ENCODE assay signal across 21 cellular contexts in genomic region chr19:35033067-35034004, GRCh38. TPM values are rescaled to one million over a fixed set of nuclear protein-coding genes. Genes with fewer than 3 reads are reported as not detected.
DNase-seq lines count a peak whose midpoint lies in the region; ATAC-seq and TF ChIP-seq lines count a peak whose summit lies in the region.
"Had no signal": no experiment of that assay in that cellular context is flagged by ENCODE, and none has a peak within 500 bp of the region (broad histone marks: within the 10 kb centered on the region; RNA-seq: fewer than 3 reads in every experiment).

No MANE protein-coding gene starts in this region.

- H3K36me3 Mint-ChIP-seq in CD4-positive, alpha-beta memory T cell: no peaks in the 10 kb centered on the region
- H3K36me3 Mint-ChIP-seq: CD8-positive, alpha-beta T cell had no signal

- intact Hi-C loops in dorsolateral prefrontal cortex (cut with DNase I): no loop called here
- intact Hi-C loops in psoas muscle (cut with DNase I): no loop called here
- intact Hi-C loops in CD4-positive, alpha-beta memory T cell (cut with micrococcal nuclease): no loop called here

- peaks cover 7% of the 10 kb centered on the region in 2 donors for H3K27me3 Mint-ChIP-seq in CD4-positive, alpha-beta memory T cell

- CTCF ChIA-PET in CD4-positive, alpha-beta memory T cell (lab: Charles Lee; ENCODE audit: partially characterized antibody): interaction anchor here (1.5 kb wide), 1 partner anchor 11 kb away, joined by 3 read pairs; no protein-coding TSS in a partner anchor

- peaks cover 67% of the 10 kb centered on the region for H3K4me1 ChIP-seq in psoas muscle
- peaks cover 13% of the 10 kb centered on the region for H3K4me1 ChIP-seq in CD4-positive, alpha-beta memory T cell (ENCODE audit: insufficient read depth, low read length)
- H3K4me1 ChIP-seq: BE2C had no signal

- H3K4me1 Mint-ChIP-seq in CD4-positive, alpha-beta memory T cell: peaks cover 7 to 10% (median 8%) of the 10 kb centered on the region in 4 donors

- WGBS in psoas muscle, 3 donors: 49 to 67% (median 54%) methylated on average over 28 to 30 of the region's 30 CpGs

- H3K9me3 ChIP-seq in psoas muscle: no peaks in the 10 kb centered on the region
- no peaks in the 10 kb centered on the region for H3K9me3 ChIP-seq in CD4-positive, alpha-beta memory T cell (ENCODE audit: control insufficient read depth in 1 of 2, low read length in 2 of 2)
- H3K9me3 ChIP-seq: BE2C had no signal

- ATAC-seq in psoas muscle: no peak
- ATAC-seq in activated CD4-positive, CD25-positive, alpha-beta regulatory T cell treated with anti-CD3 and anti-CD28 coated beads, Interleukin-2, amount 50 U/mL, for 24 hours: no peak
- ATAC-seq: CD8-positive, alpha-beta T cell had no signal

- H3K27ac ChIP-seq in dorsolateral prefrontal cortex (peak overlapping the region in 17 of 59 donors; percentile 3 to 94 (median 30)), psoas muscle (peak overlapping the region; percentile 81)
- no peak overlapping the region for H3K27ac ChIP-seq in CD4-positive, alpha-beta memory T cell (ENCODE audit: low read depth, low read length)
- H3K27ac ChIP-seq: KMS-11, SK-N-MC had no signal

- peaks cover 0 to 44% of the 10 kb centered on the region in 2 donors for H3K36me3 ChIP-seq in psoas muscle (ENCODE audit: insufficient read depth in 1 of 2, low read depth in 1 of 2)
- no peaks in the 10 kb centered on the region for H3K36me3 ChIP-seq in CD4-positive, alpha-beta memory T cell (ENCODE audit: insufficient read depth, low read length)
- H3K36me3 ChIP-seq: BE2C had no signal

- H3K4me3 ChIP-seq in dorsolateral prefrontal cortex (peak overlapping the region in 35 of 59 donors; percentile 6 to 78 (median 68)), psoas muscle (peak overlapping the region; percentile 73)
- H3K4me3 ChIP-seq in CD4-positive, alpha-beta memory T cell (ENCODE audit: low read length in 2 of 2): no peak overlapping the region
- H3K4me3 ChIP-seq: SK-N-MC had no signal

- POLR2A ChIA-PET in CD4-positive, alpha-beta memory T cell (lab: Charles Lee; ENCODE audit: partially characterized antibody): no interaction called here

- H3K4me3 Mint-ChIP-seq in CD4-positive, alpha-beta memory T cell: peak overlapping the region in 1 of 8 donors; percentile 46
- H3K4me3 Mint-ChIP-seq: CD8-positive, alpha-beta T cell had no signal

- peak overlapping the region in 3 of 7 donors; percentile 25 to 46 (median 34) for H3K27ac Mint-ChIP-seq in CD4-positive, alpha-beta memory T cell
- H3K27ac Mint-ChIP-seq: CD8-positive, alpha-beta T cell had no signal

- no peaks in the 10 kb centered on the region for H3K27me3 ChIP-seq in dorsolateral prefrontal cortex
- no peaks in the 10 kb centered on the region for H3K27me3 ChIP-seq in psoas muscle (ENCODE audit: insufficient read depth in 3 of 3, low read length in 2 of 3)
- no peaks in the 10 kb centered on the region for H3K27me3 ChIP-seq in CD4-positive, alpha-beta memory T cell (ENCODE audit: insufficient read depth, low read length)

- no peaks in the 10 kb centered on the region for H3K9me3 Mint-ChIP-seq in CD4-positive, alpha-beta memory T cell
- H3K9me3 Mint-ChIP-seq: CD8-positive, alpha-beta T cell had no signal

- no peak for TF ChIP-seq CTCF in dorsolateral prefrontal cortex (IDR thresholded peaks at IDR 0.05 in 54 of 56, conservative IDR thresholded peaks at IDR 0.05 in 2 of 56; ENCODE audit: low read depth in 1 of 56, partially characterized antibody in 56 of 56)
- no peak for TF ChIP-seq CTCF in psoas muscle (IDR thresholded peaks at IDR 0.05)

- DNase-seq in NCI-H2171 treated with DMSO at 0.1 percent for 48 hours (lab: John Stamatoyannopoulos, UW) (peak; percentile 23), NCI-H2171 (lab: John Stamatoyannopoulos, UW) (no peak), NCI-H524 treated with DMSO at 0.1 percent for 48 hours (lab: John Stamatoyannopoulos, UW) (peak; percentile 33), dorsolateral prefrontal cortex (peak in 1 of 10 donors; percentile 71), psoas muscle (no peak), NCI-H226 (no peak)
- no peak for DNase-seq in CD4-positive, alpha-beta memory T cell
- DNase-seq: BE2C; CD8-positive, alpha-beta T cell; DMS79 treated with DMSO at 0.1 percent for 48 hours; MV-4-11; NCI-H1930; NCI-H446 treated with DMSO at 0.1 percent for 48 hours; NCI-H748 treated with DMSO at 0.1 percent for 48 hours; SHP77 had no signal

RNA-seq across cellular contexts. Expression of gene SCN1B, which starts 3.1 kb away (rescaled TPM):
- total RNA-seq in dorsolateral prefrontal cortex (100 to 1,000 TPM in 117 of 120 experiments, 10 to 100 TPM in 3; 65.9 to 457 (median 199) TPM), psoas muscle (100 to 1,000 TPM in 3 of 4 donors, 10 to 100 TPM in 1; 95.9 to 345 (median 218) TPM)
- polyA plus RNA-seq in psoas muscle: 100 to 1,000 TPM in 2 of 3 donors, 10 to 100 TPM in 1; 55.6 to 282 (median 248) TPM
- 1 to 10 TPM; 1.4 to 1.5 TPM for total RNA-seq in CD4-positive, alpha-beta memory T cell
- polyA plus RNA-seq in CD4-positive, alpha-beta memory T cell: under 1 TPM in 1 of 2 donors, not detected in 1; 0.64 TPM

RNA-seq across cellular contexts. Expression of gene HPN, which starts 8.2 kb away (rescaled TPM):
- 10 to 100 TPM in 11 of 120 experiments, 1 to 10 TPM in 109; 1.0 to 16.3 (median 6.0) TPM for total RNA-seq in dorsolateral prefrontal cortex
- 10 to 100 TPM in 2 of 4 donors, 1 to 10 TPM in 2; 2.5 to 17.7 (median 8.1) TPM for total RNA-seq in psoas muscle
- 10 to 100 TPM in 1 of 3 donors, 1 to 10 TPM in 2; 1.6 to 12.6 (median 5.2) TPM for polyA plus RNA-seq in psoas muscle
- total RNA-seq in CD4-positive, alpha-beta memory T cell: under 1 TPM in 1 of 2 experiments, not detected in 1; 0.15 TPM
- under 1 TPM in 1 of 2 donors, not detected in 1; 0.57 TPM for polyA plus RNA-seq in CD4-positive, alpha-beta memory T cell
- total RNA-seq: A172; CD8-positive, alpha-beta T cell; H4; RPMI7951 had no signal

RNA-seq across cellular contexts. Expression of gene GRAMD1A, which starts 33.2 kb away (rescaled TPM):
- 10 to 100 TPM; 38.8 to 93.6 (median 54.7) TPM for total RNA-seq in dorsolateral prefrontal cortex
- total RNA-seq in psoas muscle: 10 to 100 TPM; 36.3 to 55.0 (median 38.3) TPM
- polyA plus RNA-seq in psoas muscle: 10 to 100 TPM; 15.6 to 33.4 (median 17.4) TPM
- 100 to 1,000 TPM; 205 to 221 TPM for total RNA-seq in CD4-positive, alpha-beta memory T cell
- 10 to 100 TPM; 16.3 to 55.4 TPM for polyA plus RNA-seq in CD4-positive, alpha-beta memory T cell

Comparison
In these comparisons a context has a peak if more than half of its experiments do, and no peak if none do; other contexts are left out.
1. DNase-seq: peak in NCI-H2171 treated with DMSO at 0.1 percent for 48 hours (single experiment) and NCI-H524 treated with DMSO at 0.1 percent for 48 hours (single experiment); none in NCI-H2171 (single experiment), psoas muscle (0 of 2), CD4-positive, alpha-beta memory T cell (0 of 5) and NCI-H226 (single experiment).
2. H3K4me3 ChIP-seq: peak in dorsolateral prefrontal cortex (35 of 59) and psoas muscle (single experiment); none in CD4-positive, alpha-beta memory T cell (0 of 2).
3. RNA of gene SCN1B, which starts 3.1 kb away (total RNA-seq): 95.9 to 345 TPM in psoas muscle and 65.9 to 457 TPM in dorsolateral prefrontal cortex; 1.4 to 1.5 TPM in CD4-positive, alpha-beta memory T cell; every median in the first group is over 10 times any median in the second.